Comparison of ENCODE assay signal across 18 cellular contexts in genomic region chr4:38243385-38244053, GRCh38.
A peak's percentile ranks its signal among the peaks of the same experiment; 100 is the strongest.
DNase-seq lines count a peak whose midpoint lies in the region; ATAC-seq, FAIRE-seq and TF ChIP-seq lines count a peak whose summit lies in the region.
"Had no signal": no experiment of that assay in that cellular context is flagged by ENCODE, and none has a peak within 500 bp of the region (broad histone marks: within the 10 kb centered on the region; RNA-seq: fewer than 3 reads in every experiment).

No MANE protein-coding gene starts in this region.

- TF ChIP-seq POLR2A in GM12891 (IDR thresholded peaks at IDR 0.05; ENCODE audit: low read depth, low read length) = no peak

- no peak for DNase-seq in CD4-positive, CD25-positive, alpha-beta regulatory T cell
- no peak for DNase-seq in GM12891 (ENCODE audit: insufficient read length, low spot score)
- DNase-seq in bronchial epithelial cell (ENCODE audit: low read depth) = no peak
- peak; percentile 70 for DNase-seq in mesenchymal stem cell
- DNase-seq in kidney glomerular epithelial cell (lab: John Stamatoyannopoulos, UW) = no peak
- no peak for DNase-seq in SW480 (ENCODE audit: low spot score)
- no peak for DNase-seq in NCI-H82 (lab: John Stamatoyannopoulos, UW)
- DNase-seq: effector memory CD4-positive, alpha-beta T cell; kidney; NCI-H1930; right cardiac atrium; stimulated activated CD4-positive, alpha-beta T cell treated with anti-CD3 and anti-CD28 coated beads, Interleukin-4, amount 100 ng/mL, for 24 hours had no signal

- no peak overlapping the region for H3K27ac ChIP-seq in CD4-positive, CD25-positive, alpha-beta regulatory T cell (ENCODE audit: insufficient read depth, low read length, poor library complexity, severe bottlenecking)
- no peak overlapping the region for H3K27ac ChIP-seq in mesenchymal stem cell (ENCODE audit: low read length, poor library complexity, severe bottlenecking)
- H3K27ac ChIP-seq: ascending aorta, SK-N-MC had no signal

- peaks cover 6 to 26% (median 18%) of the 10 kb centered on the region in 4 donors for H3K4me1 Mint-ChIP-seq in CD4-positive, CD25-positive, alpha-beta regulatory T cell
- H3K4me1 Mint-ChIP-seq: B cell, GM23338, WTC11 had no signal

- H2BK5ac ChIP-seq in mesenchymal stem cell (ENCODE audit: low read depth, low read length, poor library complexity, severe bottlenecking) = no peak overlapping the region

- H4K91ac ChIP-seq in mesenchymal stem cell (ENCODE audit: low read length) = peak overlapping the region; percentile 23

- no peak overlapping the region for H2BK15ac ChIP-seq in mesenchymal stem cell (ENCODE audit: low read depth, poor library complexity, severe bottlenecking)

- H3K4me2 ChIP-seq in mesenchymal stem cell (ENCODE audit: low read length, poor library complexity, severe bottlenecking) = no peak overlapping the region
- H3K4me2 ChIP-seq: GM23338 had no signal

- H3K18ac ChIP-seq in mesenchymal stem cell (ENCODE audit: low read depth in 1 of 2, low read length in 2 of 2) = peak overlapping the region; percentile 5 to 59

- no peaks in the 10 kb centered on the region for H3K27me3 ChIP-seq in CD4-positive, CD25-positive, alpha-beta regulatory T cell (ENCODE audit: control insufficient read depth, insufficient read depth, low read length)
- H3K27me3 ChIP-seq in bronchial epithelial cell (ENCODE audit: control insufficient read depth, insufficient read depth, low read length) (no peaks in the 10 kb centered on the region), mesenchymal stem cell (ENCODE audit: control insufficient read depth in 1 of 2, insufficient read depth in 1 of 2, low read length in 2 of 2) (no peaks in the 10 kb centered on the region)
- H3K27me3 ChIP-seq: ascending aorta had no signal

- H3K79me1 ChIP-seq in mesenchymal stem cell (replicated peaks; ENCODE audit: low read length, poor library complexity, severe bottlenecking) = no peaks in the 10 kb centered on the region

- H3K4me3 ChIP-seq in CD4-positive, CD25-positive, alpha-beta regulatory T cell (ENCODE audit: low read depth, low read length) = peak overlapping the region; percentile 48
- H3K4me3 ChIP-seq in bronchial epithelial cell (ENCODE audit: low read depth, low read length) (no peak overlapping the region), mesenchymal stem cell (ENCODE audit: insufficient read depth in 1 of 2, low read depth in 1 of 2, low read length in 2 of 2) (no peak overlapping the region)
- H3K4me3 ChIP-seq: ascending aorta, GM23338, SK-N-MC had no signal

- no peaks in the 10 kb centered on the region for H3K36me3 ChIP-seq in CD4-positive, CD25-positive, alpha-beta regulatory T cell (ENCODE audit: control insufficient read depth, insufficient read depth, low read length)
- H3K36me3 ChIP-seq in bronchial epithelial cell (ENCODE audit: control insufficient read depth, insufficient read depth, low read length) = no peaks in the 10 kb centered on the region
- no peaks in the 10 kb centered on the region for H3K36me3 ChIP-seq in mesenchymal stem cell (ENCODE audit: control insufficient read depth in 1 of 2, insufficient read depth in 2 of 2, low read depth in 1 of 2, low read length in 2 of 2)
- H3K36me3 ChIP-seq: ascending aorta had no signal

- H2AFZ ChIP-seq in mesenchymal stem cell (ENCODE audit: low read depth, low read length) = no peak overlapping the region

- no peak overlapping the region for H3K9ac ChIP-seq in mesenchymal stem cell (ENCODE audit: low read length)

- H3K36me3 Mint-ChIP-seq in CD4-positive, CD25-positive, alpha-beta regulatory T cell = no peaks in the 10 kb centered on the region
- H3K36me3 Mint-ChIP-seq: WTC11 had no signal

- H3K4ac ChIP-seq in mesenchymal stem cell (ENCODE audit: low read depth in 1 of 2, low read length in 2 of 2) = no peak overlapping the region

- H3K23ac ChIP-seq in mesenchymal stem cell (ENCODE audit: low read length in 2 of 2) = no peak overlapping the region

- H2BK12ac ChIP-seq in mesenchymal stem cell (ENCODE audit: low read length in 2 of 2) = peak overlapping the region; percentile 3 to 49

- ATAC-seq in CD4-positive, CD25-positive, alpha-beta regulatory T cell (ENCODE audit: low read depth in 2 of 2) = peak in 1 of 2 donors; percentile 24
- ATAC-seq in HG03095 (IDR thresholded peaks at IDR 0.05; ENCODE audit: unreplicated experiment) = no peak
- ATAC-seq: GM23338, WTC11 had no signal

- peaks cover 12% of the 10 kb centered on the region for H3K4me1 ChIP-seq in CD4-positive, CD25-positive, alpha-beta regulatory T cell (ENCODE audit: control insufficient read depth, insufficient read depth, low read length, poor library complexity, severe bottlenecking)
- H3K4me1 ChIP-seq in mesenchymal stem cell (ENCODE audit: control insufficient read depth, insufficient read depth, low read depth, low read length) = peaks cover 3% of the 10 kb centered on the region
- H3K4me1 ChIP-seq: ascending aorta had no signal

- H2BK120ac ChIP-seq in mesenchymal stem cell (ENCODE audit: low read depth, low read length) = no peak overlapping the region

- peaks cover 0 to 10% (median 0%) of the 10 kb centered on the region in 7 donors for H3K9me3 Mint-ChIP-seq in CD4-positive, CD25-positive, alpha-beta regulatory T cell
- H3K9me3 Mint-ChIP-seq: GM23338 had no signal

- peak overlapping the region in 2 of 4 donors; percentile 39 to 44 for H3K4me3 Mint-ChIP-seq in CD4-positive, CD25-positive, alpha-beta regulatory T cell
- H3K4me3 Mint-ChIP-seq: B cell, GM23338, WTC11 had no signal

- WGBS in mesenchymal stem cell = 21% methylated on average over 4 of the region's 6 CpGs

- H3K27ac Mint-ChIP-seq in CD4-positive, CD25-positive, alpha-beta regulatory T cell = peak overlapping the region; percentile 79 to 95 (median 87)
- H3K27ac Mint-ChIP-seq: B cell, GM23338, WTC11 had no signal

- no peak for TF ChIP-seq CTCF in bronchial epithelial cell (IDR thresholded peaks at IDR 0.05; ENCODE audit: insufficient read depth, low read length, severe bottlenecking)

- peak overlapping the region in 1 of 2 experiments; percentile 41 for H3K14ac ChIP-seq in mesenchymal stem cell (ENCODE audit: low read length in 2 of 2)

- H3K27me3 Mint-ChIP-seq in CD4-positive, CD25-positive, alpha-beta regulatory T cell = peaks cover 32% of the 10 kb centered on the region
- H3K27me3 Mint-ChIP-seq: B cell had no signal

- no peak overlapping the region for H2AK5ac ChIP-seq in mesenchymal stem cell (ENCODE audit: low read length, severe bottlenecking)

- FAIRE-seq in GM12891 (lab: Jason Lieb, UNC) (peak; percentile 82), bronchial epithelial cell (lab: Jason Lieb, UNC) (peak; percentile 95)
- FAIRE-seq: kidney had no signal

- peak overlapping the region; percentile 96 for H4K8ac ChIP-seq in mesenchymal stem cell (ENCODE audit: low read length)

- no peaks in the 10 kb centered on the region for H3K9me3 ChIP-seq in CD4-positive, CD25-positive, alpha-beta regulatory T cell (ENCODE audit: control insufficient read depth in 2 of 2, low read length in 2 of 2)
- H3K9me3 ChIP-seq in mesenchymal stem cell (ENCODE audit: control insufficient read depth, low read length) = no peaks in the 10 kb centered on the region
- H3K9me3 ChIP-seq: ascending aorta had no signal

TF ChIP-seq in GM12891, 5 proteins besides CTCF, POLR2A, EP300 and RAD21:
- TF ChIP-seq SPI1 (IDR thresholded peaks at IDR 0.05; ENCODE audit: low read depth, low read length) = no peak
- no peak for TF ChIP-seq TAF1 (IDR thresholded peaks at IDR 0.05; ENCODE audit: low read depth, low read length)
- TF ChIP-seq POLR2AphosphoS5 (IDR thresholded peaks at IDR 0.05; ENCODE audit: low read depth, low read length) = no peak
- TF ChIP-seq PAX5 (IDR thresholded peaks at IDR 0.05; ENCODE audit: insufficient read depth, low read length, severe bottlenecking) = no peak
- no peak for TF ChIP-seq POU2F2 (IDR thresholded peaks at IDR 0.05; ENCODE audit: low read depth, low read length)
